22 cellular contexts compared by ENCODE assay signal in the genomic region with DNA sequence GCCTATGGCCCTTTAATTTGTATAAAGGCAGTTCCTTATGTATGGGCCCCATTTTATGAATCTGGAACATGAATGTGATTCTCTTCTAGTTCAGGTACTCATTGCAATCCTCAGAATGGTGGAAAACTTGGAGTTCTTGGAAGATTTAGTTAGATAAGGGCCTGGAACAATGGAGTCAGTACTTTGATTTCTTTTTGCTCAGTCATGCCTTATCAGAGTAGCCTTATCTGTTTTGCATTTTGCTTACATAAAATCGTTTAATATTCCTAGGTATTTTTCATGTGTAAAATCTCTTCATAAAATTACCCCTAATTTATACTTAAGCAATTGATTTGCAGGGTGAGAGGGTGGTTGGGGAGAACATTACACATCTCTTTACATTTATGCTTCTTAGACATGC.
"Had no signal": no experiment of that assay in that cellular context is flagged by ENCODE, and none has a peak within 500 bp of the region (broad histone marks: within the 10 kb centered on the region; RNA-seq: fewer than 3 reads in every experiment).

No MANE protein-coding gene starts in this region.

- H3K9ac ChIP-seq: SK-N-SH had no signal

- H3K9me2 ChIP-seq: SK-N-SH had no signal

- H3K9me3 ChIP-seq: MG63, SK-N-SH had no signal

- H3K4me3 ChIP-seq: MG63 had no signal

- H3K4me2 ChIP-seq: SK-N-SH had no signal

- H3K36me3 ChIP-seq: MG63 had no signal

- H3K27ac ChIP-seq: RWPE1 had no signal

- ATAC-seq: Panc1, PC-3 had no signal

- DNase-seq: Karpas-422, KG1, MG63, NCI-H1092, NCI-H1105 treated with DMSO at 0.1 percent for 48 hours, NCI-H1417 treated with DMSO at 0.1 percent for 48 hours, NCI-H146, NCI-H1694 treated with DMSO at 0.1 percent for 48 hours, NCI-H1930, NCI-H2081, NCI-H2107, NCI-H2227 treated with DMSO at 0.1 percent for 48 hours, NCI-H510A, NCI-H524 treated with DMSO at 0.1 percent for 48 hours, NCI-H69, NCI-H774, PC-3, SHP77, SK-N-SH, SW 1271 had no signal
